Comparison of ENCODE assay signal across 8 cellular contexts in genomic region chr3:71127463-71128243, GRCh38.
A peak's percentile ranks its signal among the peaks of the same experiment; 100 is the strongest.
DNase-seq lines count a peak whose midpoint lies in the region; ATAC-seq and TF ChIP-seq lines count a peak whose summit lies in the region.

No MANE protein-coding gene starts in this region.

- H3K4me3 Mint-ChIP-seq in H9 = no peak overlapping the region

- no peaks in the 10 kb centered on the region for H3K23me2 ChIP-seq in H9 (ENCODE audit: insufficient read length, low read depth, low read length, poor library complexity, severe bottlenecking)

- no peaks in the 10 kb centered on the region for H4K20me1 ChIP-seq in H9 (ENCODE audit: control insufficient read depth, insufficient read depth, insufficient read length)

- no peaks in the 10 kb centered on the region for H3K36me3 Mint-ChIP-seq in H9 (ENCODE audit: insufficient read depth in 1 of 3, low read depth in 3 of 3)

- H3K23ac ChIP-seq in H9 (ENCODE audit: insufficient read length, low read depth, low read length) = no peak overlapping the region

- no peak overlapping the region for H4K91ac ChIP-seq in H9 (ENCODE audit: insufficient read length, low read depth, low read length)

- no peaks in the 10 kb centered on the region for H3K79me2 ChIP-seq in H9 (ENCODE audit: insufficient read depth, low read length)

- H3T11ph ChIP-seq in H9 (ENCODE audit: low read length) = no peak overlapping the region

- TF ChIP-seq CTCF in H9 (conservative IDR thresholded peaks at IDR 0.05) (no peak), fibroblast of mammary gland (conservative IDR thresholded peaks at IDR 0.05; ENCODE audit: control insufficient read depth, insufficient read depth, low read depth, low read length) (no peak), spleen (IDR thresholded peaks at IDR 0.05 in 8 of 11, conservative IDR thresholded peaks at IDR 0.05 in 3 of 11) (no peak)

- H2BK5ac ChIP-seq in H9 (ENCODE audit: insufficient read length, low read length) = no peak overlapping the region

- no peak overlapping the region for H2BK120ac ChIP-seq in H9 (ENCODE audit: low read depth, low read length, poor library complexity, severe bottlenecking)

- no peak overlapping the region for H3K27ac ChIP-seq in H9 (ENCODE audit: insufficient read length, low read depth, low read length)
- H3K27ac ChIP-seq in spleen = peak overlapping the region; percentile 28 to 95 (median 90)

- no peaks in the 10 kb centered on the region for H3K9me3 Mint-ChIP-seq in H9

- no peak overlapping the region for H3K4me2 ChIP-seq in H9 (ENCODE audit: insufficient read depth, insufficient read length, low read length)

- no peak overlapping the region; the same call in 1 of the 2 replicates for H3K14ac ChIP-seq in H9 (ENCODE audit: insufficient read depth, low read length)

- no peaks in the 10 kb centered on the region for H3K79me1 ChIP-seq in H9 (ENCODE audit: insufficient read depth, low read depth, low read length, poor library complexity, severe bottlenecking)

- H3K4me1 Mint-ChIP-seq in H9 = peaks cover 56 to 58% of the 10 kb centered on the region in 2 experiments

- peak overlapping the region; percentile 66 to 90 (median 69) for H3K27ac Mint-ChIP-seq in H9

- H4K8ac ChIP-seq in H9 (replicated peaks; ENCODE audit: insufficient read length, low read depth, low read length) = no peak overlapping the region

- H4K5ac ChIP-seq in H9 (ENCODE audit: insufficient read length, low read depth, low read length) = no peak overlapping the region

- no peak for DNase-seq in H9
- DNase-seq in activated CD4-positive, alpha-beta T cell treated with anti-CD3 and anti-CD28 coated beads, Interleukin-2, amount 50 U/mL, for 4 hours = peak; percentile 30 to 39
- DNase-seq in fibroblast of mammary gland (ENCODE audit: low read depth) = peak; percentile 85
- no peak for DNase-seq in spleen
- no peak for DNase-seq in NCI-H2029 treated with DMSO at 0.1 percent for 48 hours (lab: John Stamatoyannopoulos, UW)
- DNase-seq in DMS153 treated with DMSO at 0.1 percent for 48 hours (lab: John Stamatoyannopoulos, UW; ENCODE audit: unreplicated experiment) = no peak

- H3K27me3 Mint-ChIP-seq in H9 (ENCODE audit: low read depth) = no peaks in the 10 kb centered on the region; the same call in 1 of the 2 replicates

- H2BK20ac ChIP-seq in H9 (ENCODE audit: low read depth, low read length, poor library complexity, severe bottlenecking) = no peak overlapping the region

- H3K9me3 ChIP-seq in H9 (ENCODE audit: control insufficient read depth, low read depth, low read length) = no peaks in the 10 kb centered on the region
- H3K9me3 ChIP-seq in spleen = no peaks in the 10 kb centered on the region

- no peak overlapping the region for H3K18ac ChIP-seq in H9 (ENCODE audit: insufficient read length, low read depth, low read length)

- H3K9ac ChIP-seq in H9 (ENCODE audit: extremely low read depth, insufficient read length, low read length) = no peak overlapping the region

- intact Hi-C loops in spleen (cut with DNase I; ENCODE audit: low total_unique reads) = loop anchor here (10.0 kb wide), 1 partner anchor 53 kb away; no protein-coding TSS in a partner anchor

- WGBS in H9 (ENCODE audit: extremely low coverage, insufficient read length, low lambda C conversion rate) = no CpG with 5 or more reads among the region's 10 CpGs
- WGBS in spleen, 5 donors = 42 to 53% (median 47%) methylated on average over 10 of the region's 10 CpGs

- no peak overlapping the region for H3K56ac ChIP-seq in H9 (ENCODE audit: insufficient read length, low read depth, low read length)

- peaks cover 0 to 8% (median 0%) of the 10 kb centered on the region in 6 donors for H3K36me3 ChIP-seq in spleen

- H3K4me3 ChIP-seq in fibroblast of mammary gland (ENCODE audit: control insufficient read depth, low read depth, low read length) = peak overlapping the region; percentile 12
- H3K4me3 ChIP-seq in spleen = peak overlapping the region in 5 of 8 donors; percentile 47 to 72 (median 53)

- no peak overlapping the region for H3K4ac ChIP-seq in H9 (ENCODE audit: low read depth, low read length)

- H2AFZ ChIP-seq in H9 (ENCODE audit: low read length) = no peak overlapping the region

- no peak for TF ChIP-seq POLR2A in spleen (IDR thresholded peaks at IDR 0.05)

- H2BK15ac ChIP-seq in H9 (ENCODE audit: low read depth, low read length) = no peak overlapping the region

- H2BK12ac ChIP-seq in H9 (ENCODE audit: insufficient read length, low read depth, low read length) = no peak overlapping the region

- H2AK5ac ChIP-seq in H9 (ENCODE audit: insufficient read length, low read length) = no peak overlapping the region

- no peaks in the 10 kb centered on the region for H3K27me3 ChIP-seq in H9 (ENCODE audit: insufficient read depth, low read length)
- no peaks in the 10 kb centered on the region for H3K27me3 ChIP-seq in spleen (replicated peaks in 1 of 7)

- ATAC-seq in GM21786 (IDR thresholded peaks at IDR 0.05; ENCODE audit: unreplicated experiment) = no peak
- no peak for ATAC-seq in GM21515 (IDR thresholded peaks at IDR 0.05; ENCODE audit: unreplicated experiment)

- H3K4me1 ChIP-seq in H9 (ENCODE audit: insufficient read depth, low read length) (peaks cover 24% of the 10 kb centered on the region), spleen (peaks cover 28 to 94% (median 70%) of the 10 kb centered on the region in 6 donors)

Comparison
In these comparisons a context has a peak if more than half of its experiments do, and no peak if none do; other contexts are left out.
1. DNase-seq: peak in activated CD4-positive, alpha-beta T cell treated with anti-CD3 and anti-CD28 coated beads, Interleukin-2, amount 50 U/mL, for 4 hours (2 of 2) and fibroblast of mammary gland (single experiment); none in H9 (single experiment), spleen (single experiment), NCI-H2029 treated with DMSO at 0.1 percent for 48 hours (single experiment) and DMS153 treated with DMSO at 0.1 percent for 48 hours (single experiment).